Comparison of ENCODE assay signal across 10 cellular contexts in the genomic region with DNA sequence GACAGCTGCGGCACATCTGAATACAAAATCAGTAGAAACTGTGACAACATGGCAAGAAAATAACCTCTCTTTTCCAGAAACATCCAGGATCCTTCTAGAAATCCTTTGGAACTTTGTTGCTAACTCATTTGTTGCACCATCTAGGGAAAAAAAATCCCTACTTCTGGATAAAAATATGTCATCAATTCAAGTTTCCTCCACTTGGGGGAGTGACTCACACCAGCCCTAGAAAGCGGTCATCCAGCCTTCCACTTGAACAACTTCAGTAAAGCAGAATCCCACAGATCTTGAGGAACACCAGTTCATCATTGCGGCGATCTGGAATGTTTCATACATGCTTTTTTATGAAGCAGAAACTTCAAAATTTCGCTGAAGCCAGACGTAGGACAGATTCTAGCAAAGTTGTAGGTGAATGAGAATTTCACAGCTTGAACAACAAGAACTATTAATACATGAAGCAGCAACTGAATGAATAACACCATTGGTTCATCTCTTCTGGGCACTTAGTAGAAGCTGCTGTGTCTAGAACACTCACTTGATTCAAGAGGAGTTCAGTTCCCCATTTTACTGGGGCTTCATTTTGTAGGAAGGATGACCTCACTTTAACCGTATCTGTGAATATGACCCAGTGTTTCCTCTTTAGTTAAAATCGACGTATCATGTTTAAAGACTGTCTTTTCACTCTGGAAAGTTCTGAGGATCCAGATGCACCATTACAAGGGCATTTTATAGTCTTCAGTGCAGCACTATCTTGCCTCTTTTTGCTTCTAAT. TPM values are rescaled to one million over a fixed set of nuclear protein-coding genes. Genes with fewer than 3 reads are reported as not detected.
DNase-seq lines count a peak whose midpoint lies in the region; ATAC-seq, FAIRE-seq and TF ChIP-seq lines count a peak whose summit lies in the region.
"Had no signal": no experiment of that assay in that cellular context is flagged by ENCODE, and none has a peak within 500 bp of the region (broad histone marks: within the 10 kb centered on the region; RNA-seq: fewer than 3 reads in every experiment).

No MANE protein-coding gene starts in this region.

- TF ChIP-seq CTCF in VCaP (conservative IDR thresholded peaks at IDR 0.05) (peak; percentile 51), left lung (IDR thresholded peaks at IDR 0.05) (peak in 1 of 2 donors; percentile 24)

- no peaks in the 10 kb centered on the region for H4K20me1 ChIP-seq in BLaER1 treated with 17β-estradiol and CSF1 and Interleukin-3, amounts not matched to agents 10 nM and 100 nM

- H3K9me3 ChIP-seq in BLaER1 treated with 17β-estradiol and CSF1 and Interleukin-3, amounts not matched to agents 10 nM and 100 nM (replicated peaks in 1 of 11), result peaks cover 0 to 15% (median 7%) of the 10 kb centered on the region in 11 experiments; a peak in 9 of 22 replicates
- no peaks in the 10 kb centered on the region for H3K9me3 ChIP-seq in left lung

- intact Hi-C loops in left lung (cut with DNase I), result no loop called here

- H3K27ac ChIP-seq in BLaER1 treated with 17β-estradiol and CSF1 and Interleukin-3, amounts not matched to agents 10 nM and 100 nM, result no peak overlapping the region
- no peak overlapping the region for H3K27ac ChIP-seq in VCaP
- no peak overlapping the region for H3K27ac ChIP-seq in left lung

- H3K36me3 ChIP-seq in BLaER1 treated with 17β-estradiol and CSF1 and Interleukin-3, amounts not matched to agents 10 nM and 100 nM, result no peaks in the 10 kb centered on the region
- no peaks in the 10 kb centered on the region for H3K36me3 ChIP-seq in left lung

- H3K4me1 ChIP-seq in BLaER1 treated with 17β-estradiol and CSF1 and Interleukin-3, amounts not matched to agents 10 nM and 100 nM, result peaks cover 0 to 22% (median 18%) of the 10 kb centered on the region in 10 experiments; a peak in 14 of 20 replicates
- H3K4me1 ChIP-seq in left lung, result no peaks in the 10 kb centered on the region

- DNase-seq in HPDE6-E6E7 (ENCODE audit: extremely low spot score) (peak; percentile 4), left lung (no peak), DMS79 treated with DMSO at 0.1 percent for 48 hours (lab: John Stamatoyannopoulos, UW) (no peak), GM12892 (ENCODE audit: insufficient read length) (no peak)
- DNase-seq: amniotic stem cell, left cardiac atrium had no signal

- peak overlapping the region in 10 of 11 experiments; percentile 2 to 55 (median 35); a peak in 8 of 22 replicates for H3K4me2 ChIP-seq in BLaER1 treated with 17β-estradiol and CSF1 and Interleukin-3, amounts not matched to agents 10 nM and 100 nM

- no peak for TF ChIP-seq POLR2A in GM12892 (IDR thresholded peaks at IDR 0.05; ENCODE audit: low read depth, low read length)

- H3K4me3 ChIP-seq in BLaER1 treated with 17β-estradiol and CSF1 and Interleukin-3, amounts not matched to agents 10 nM and 100 nM, result no peak overlapping the region
- no peak overlapping the region for H3K4me3 ChIP-seq in left lung

- H3K27me3 ChIP-seq in BLaER1 treated with 17β-estradiol and CSF1 and Interleukin-3, amounts not matched to agents 10 nM and 100 nM, result no peaks in the 10 kb centered on the region
- H3K27me3 ChIP-seq in left lung, result no peaks in the 10 kb centered on the region

- no peak overlapping the region for H3K9ac ChIP-seq in BLaER1 treated with 17β-estradiol and CSF1 and Interleukin-3, amounts not matched to agents 10 nM and 100 nM

- ATAC-seq in left lung, result peak; percentile 66
- no peak for ATAC-seq in GM18511 (IDR thresholded peaks at IDR 0.05; ENCODE audit: unreplicated experiment)
- ATAC-seq in HG02884 (IDR thresholded peaks at IDR 0.05; ENCODE audit: unreplicated experiment), result no peak
- ATAC-seq: left cardiac atrium had no signal

- FAIRE-seq in GM12892 (lab: Jason Lieb, UNC), result no peak

RNA-seq across cellular contexts. Expression of a gene that starts 48.0 kb away (rescaled TPM):
- not detected for total RNA-seq in left lung
- polyA plus RNA-seq in GM12892 (2012; ENCODE audit: missing spikeins), result not detected
